12 cellular contexts compared by ENCODE assay signal in the genomic region with DNA sequence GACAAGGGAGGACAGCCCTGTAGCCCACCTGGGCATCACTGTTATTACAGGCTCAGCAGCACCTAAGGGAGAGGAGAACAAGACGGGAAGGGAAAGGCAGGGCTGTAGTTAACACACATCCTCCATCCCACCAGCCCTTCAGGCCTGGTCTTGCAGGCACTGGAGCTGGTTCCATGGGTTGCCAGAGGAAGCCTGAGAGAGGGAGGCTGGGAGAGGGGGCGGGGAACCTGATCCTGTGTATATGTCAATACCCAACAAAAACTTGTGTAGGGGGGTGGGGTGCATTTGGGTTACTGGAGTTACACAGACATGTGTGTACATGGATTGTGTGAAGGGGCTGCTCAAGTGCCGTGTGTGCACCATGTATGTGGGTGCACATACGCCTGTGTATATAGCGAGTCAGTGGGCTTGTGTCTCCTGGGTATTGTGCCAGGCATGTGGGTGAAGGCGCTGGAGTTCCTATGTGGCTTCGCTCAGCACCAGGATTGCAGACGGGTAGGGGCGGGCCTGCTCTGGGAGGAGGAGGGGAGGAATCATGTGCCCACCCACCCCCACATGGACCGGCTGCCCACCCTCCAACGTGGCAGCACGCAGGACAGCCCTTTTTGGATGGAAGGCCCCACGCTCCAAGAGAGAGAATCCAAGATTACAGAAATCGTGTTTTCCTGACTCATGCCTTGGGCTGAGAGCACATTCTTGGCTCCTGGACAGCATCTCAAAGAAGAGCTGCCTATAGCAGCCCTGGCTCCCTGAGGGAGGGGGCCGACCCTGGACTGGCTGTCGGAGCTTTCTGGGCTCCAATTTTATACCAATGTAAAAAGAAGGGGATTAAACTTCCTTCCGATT. TPM values are rescaled to one million over a fixed set of nuclear protein-coding genes. Genes with fewer than 3 reads are reported as not detected.
A peak's percentile ranks its signal among the peaks of the same experiment; 100 is the strongest.
DNase-seq lines count a peak whose midpoint lies in the region; ATAC-seq and TF ChIP-seq lines count a peak whose summit lies in the region.
"Had no signal": no experiment of that assay in that cellular context is flagged by ENCODE, and none has a peak within 500 bp of the region (broad histone marks: within the 10 kb centered on the region; RNA-seq: fewer than 3 reads in every experiment).

No MANE protein-coding gene starts in this region.

- CTCF ChIA-PET in AG04450 (lab: Charles Lee) = interaction anchor here (1.0 to 1.2 kb wide), 2 partner anchors 11 to 26 kb away, joined by 3 to 4 read pairs; no protein-coding TSS in a partner anchor
- CTCF ChIA-PET in SK-N-SH (lab: Yijun Ruan, JAX) = interaction anchor here (1.6 to 5.2 kb wide), 2 partner anchors 11 to 19 kb away, joined by 4 to 41 read pairs; no protein-coding TSS in a partner anchor
- CTCF ChIA-PET in PC-9 (lab: Charles Lee) = no interaction called here

- H3K36me3 ChIP-seq in SK-N-SH (replicated peaks in 1 of 2; ENCODE audit: control insufficient read depth in 1 of 2, insufficient read depth in 2 of 2, low read length in 1 of 2) = no peaks in the 10 kb centered on the region
- no peaks in the 10 kb centered on the region for H3K36me3 ChIP-seq in PC-9 (ENCODE audit: low read depth)

- H3K4me3 Mint-ChIP-seq in osteocyte (ENCODE audit: unreplicated experiment) (peak overlapping the region; percentile 14), T-helper 17 cell (no peak overlapping the region)
- H3K4me3 Mint-ChIP-seq: activated naive CD8-positive, alpha-beta T cell treated with anti-CD3 and anti-CD28 coated beads for 36 hours; naive B cell had no signal

- WGBS in SK-N-SH (ENCODE audit: low lambda C conversion rate) = 52% methylated on average over 12 of the region's 17 CpGs

- H3K4me2 ChIP-seq in SK-N-SH = peak overlapping the region; percentile 36; the same call in 1 of the 2 replicates
- H3K4me2 ChIP-seq in PC-9 = no peak overlapping the region

- H3K27me3 ChIP-seq in AG04450 (ENCODE audit: control insufficient read depth, insufficient read depth, low read length) = no peaks in the 10 kb centered on the region
- no peaks in the 10 kb centered on the region for H3K27me3 ChIP-seq in SK-N-SH (ENCODE audit: insufficient read depth)
- no peaks in the 10 kb centered on the region for H3K27me3 ChIP-seq in PC-9 (ENCODE audit: insufficient read depth, low read depth)

- H3K79me2 ChIP-seq in SK-N-SH (ENCODE audit: insufficient read depth) = peaks cover 8% of the 10 kb centered on the region
- H3K79me2 ChIP-seq in PC-9 (ENCODE audit: low read depth) = peaks cover 11% of the 10 kb centered on the region

- peak overlapping the region; percentile 50; the same call in 1 of the 2 replicates for H2AFZ ChIP-seq in SK-N-SH (ENCODE audit: low read depth)
- H2AFZ ChIP-seq in PC-9 = no peak overlapping the region

- ATAC-seq in T-helper 17 cell = no peak

- no TSS peak for BruUV-seq in PC-9 (replicated peaks; lab: Mats Ljungman, UMichigan)

- H3K4me1 Mint-ChIP-seq in osteocyte (ENCODE audit: unreplicated experiment) (peaks cover 65% of the 10 kb centered on the region), T-helper 17 cell (peaks cover 13% of the 10 kb centered on the region)

- intact Hi-C loops in PC-9 (cut with micrococcal nuclease; ENCODE audit: unreplicated experiment) = no loop called here

- peak; percentile 86 for DNase-seq in AG04450 (ENCODE audit: low read depth, low spot score)
- no peak for DNase-seq in SK-N-SH
- peak; percentile 92 for DNase-seq in fibroblast of mammary gland (ENCODE audit: low read depth)
- no peak for DNase-seq in osteocyte (ENCODE audit: extremely low spot score, unreplicated experiment)
- DNase-seq in PC-9 = no peak
- DNase-seq in T-helper 17 cell = no peak
- no peak for DNase-seq in LoVo (ENCODE audit: low spot score)
- no peak for DNase-seq in COR-L47 (lab: John Stamatoyannopoulos, UW)
- DNase-seq: activated naive CD8-positive, alpha-beta T cell treated with anti-CD3 and anti-CD28 coated beads for 36 hours; CD4-positive, CD25-positive, alpha-beta regulatory T cell; naive B cell; stimulated activated naive CD4-positive, alpha-beta T cell treated with Interleukin-2 at 50 U/mL for 16 hours had no signal

- H3K27ac Mint-ChIP-seq in osteocyte (ENCODE audit: unreplicated experiment) (peak overlapping the region; percentile 98), T-helper 17 cell (no peak overlapping the region)
- H3K27ac Mint-ChIP-seq: activated naive CD8-positive, alpha-beta T cell treated with anti-CD3 and anti-CD28 coated beads for 36 hours; CD4-positive, CD25-positive, alpha-beta regulatory T cell; naive B cell had no signal

- TF ChIP-seq CTCF in AG04450 (IDR thresholded peaks at IDR 0.05; ENCODE audit: low read depth, low read length) (no peak), SK-N-SH (IDR thresholded peaks at IDR 0.05) (no peak), fibroblast of mammary gland (conservative IDR thresholded peaks at IDR 0.05; ENCODE audit: control insufficient read depth, insufficient read depth, low read depth, low read length) (no peak), osteocyte (IDR thresholded peaks at IDR 0.05) (no peak), PC-9 (conservative IDR thresholded peaks at IDR 0.05) (no peak)

- H3K4me3 ChIP-seq in AG04450 (ENCODE audit: low read depth, low read length) (peak overlapping the region; percentile 49; the same call in 1 of the 2 replicates), SK-N-SH (ENCODE audit: low read depth in 2 of 2, low read length in 1 of 2) (no peak overlapping the region), fibroblast of mammary gland (ENCODE audit: control insufficient read depth, low read depth, low read length) (peak overlapping the region; percentile 17), PC-9 (no peak overlapping the region)

- POLR2A ChIA-PET in AG04450 (lab: Yijun Ruan, JAX) (interaction anchor here (1.6 to 5.8 kb wide), 2 partner anchors 10 to 17 kb away, joined by 11 to 85 read pairs; no protein-coding TSS in a partner anchor), SK-N-SH (lab: Yijun Ruan, JAX) (no interaction called here), PC-9 (lab: Charles Lee; ENCODE audit: unreplicated experiment) (no interaction called here)

- H3K36me3 Mint-ChIP-seq in osteocyte (ENCODE audit: unreplicated experiment) = no peaks in the 10 kb centered on the region
- no peaks in the 10 kb centered on the region for H3K36me3 Mint-ChIP-seq in T-helper 17 cell (ENCODE audit: low read depth)
- H3K36me3 Mint-ChIP-seq: activated naive CD8-positive, alpha-beta T cell treated with anti-CD3 and anti-CD28 coated beads for 36 hours; CD4-positive, CD25-positive, alpha-beta regulatory T cell; naive B cell had no signal

- H3K9me3 ChIP-seq in AG04450 (ENCODE audit: control insufficient read depth, insufficient read depth, low read length) = no peaks in the 10 kb centered on the region; the same call in 1 of the 2 replicates
- no peaks in the 10 kb centered on the region for H3K9me3 ChIP-seq in SK-N-SH
- H3K9me3 ChIP-seq in PC-9 (ENCODE audit: insufficient read depth, low read depth) = no peaks in the 10 kb centered on the region
- no peaks in the 10 kb centered on the region for H3K9me3 ChIP-seq in T-helper 17 cell (ENCODE audit: control insufficient read depth, low read length, poor library complexity, severe bottlenecking)

- no peak for TF ChIP-seq RAD21 in SK-N-SH (IDR thresholded peaks at IDR 0.05; ENCODE audit: low read length)

- H3K27ac ChIP-seq in AG04450 (ENCODE audit: low read depth, low read length) (peak overlapping the region; percentile 91), SK-N-SH (ENCODE audit: low read depth in 2 of 2, low read length in 1 of 2) (peak overlapping the region; percentile 72 to 91), PC-9 (no peak overlapping the region)

- TF ChIP-seq EP300 in SK-N-SH (IDR thresholded peaks at IDR 0.05; ENCODE audit: borderline replicate concordance in 1 of 2, low read depth in 1 of 2, low read length in 1 of 2) = no peak

- peaks cover 16% of the 10 kb centered on the region for H3F3A ChIP-seq in SK-N-SH (replicated peaks; ENCODE audit: insufficient read depth)
- H3F3A ChIP-seq in PC-9 (ENCODE audit: insufficient read depth, low read depth) = peaks cover 17% of the 10 kb centered on the region; the same call in 1 of the 2 replicates

- H3K9me2 ChIP-seq in SK-N-SH = no peaks in the 10 kb centered on the region
- H3K9me2 ChIP-seq in PC-9 (ENCODE audit: insufficient read depth) = no peaks in the 10 kb centered on the region

- H4K20me1 ChIP-seq in SK-N-SH (ENCODE audit: insufficient read depth) = no peaks in the 10 kb centered on the region
- no peaks in the 10 kb centered on the region for H4K20me1 ChIP-seq in PC-9 (ENCODE audit: insufficient read depth)

- H3K9me3 Mint-ChIP-seq in osteocyte (ENCODE audit: unreplicated experiment) = no peaks in the 10 kb centered on the region
- H3K9me3 Mint-ChIP-seq: activated naive CD8-positive, alpha-beta T cell treated with anti-CD3 and anti-CD28 coated beads for 36 hours; CD4-positive, CD25-positive, alpha-beta regulatory T cell; naive B cell had no signal

- H3K4me1 ChIP-seq in SK-N-SH (ENCODE audit: control insufficient read depth in 1 of 2, insufficient read depth in 2 of 2, low read depth in 1 of 2, low read length in 1 of 2) (peaks cover 40 to 63% of the 10 kb centered on the region in 2 experiments), PC-9 (replicated peaks; ENCODE audit: insufficient read depth) (peaks cover 23% of the 10 kb centered on the region)

- H3K9ac ChIP-seq in SK-N-SH = no peak overlapping the region; the same call in 1 of the 2 replicates

- no peaks in the 10 kb centered on the region for H3K27me3 Mint-ChIP-seq in osteocyte (ENCODE audit: unreplicated experiment)
- H3K27me3 Mint-ChIP-seq in T-helper 17 cell = peaks cover 13% of the 10 kb centered on the region
- H3K27me3 Mint-ChIP-seq: activated naive CD8-positive, alpha-beta T cell treated with anti-CD3 and anti-CD28 coated beads for 36 hours had no signal

TF ChIP-seq in SK-N-SH, 30 proteins besides CTCF, POLR2A, EP300 and RAD21 (continues in another document):
- TF ChIP-seq TCF12 (IDR thresholded peaks at IDR 0.05) (peak; percentile 68; the same call in 1 of the 2 replicates), NFIC (IDR thresholded peaks at IDR 0.05; ENCODE audit: borderline replicate concordance) (peak; percentile 86), GATA2 (CRISPR knock-in tag; IDR thresholded peaks at IDR 0.05) (no peak), FOXM1 (IDR thresholded peaks at IDR 0.05; ENCODE audit: low read depth) (no peak)

RNA-seq across cellular contexts. Expression of a gene that starts 4.2 kb away (rescaled TPM):
- 881 and 1,147 TPM in 2 replicates for polyA plus RNA-seq in AG04450 (2011; rRNA removed)
- 437 and 536 TPM in 2 replicates for polyA minus RNA-seq in AG04450 (2011; rRNA and poly(A)+ RNA removed)
- 221 and 293 TPM in 2 replicates for polyA plus RNA-seq in SK-N-SH (2012; rRNA removed)
- polyA plus RNA-seq in SK-N-SH (2012; cell fraction: cytosol; rRNA removed) = 145 and 210 TPM in 2 replicates
- 282 and 307 TPM in 2 replicates for polyA plus RNA-seq in SK-N-SH (2012; cell fraction: nucleus; rRNA removed)
- total RNA-seq in osteocyte = 484 and 511 TPM in 2 replicates
- 152 and 180 TPM in 2 replicates for total RNA-seq in PC-9 (2021)
- total RNA-seq in T-helper 17 cell = 1 to 10 TPM; 3.5 to 3.6 TPM

RNA-seq across cellular contexts. Expression of a gene that starts 32.1 kb away (rescaled TPM):
- polyA plus RNA-seq in AG04450 (2011; rRNA removed) (1.4 and 1.9 TPM in 2 replicates), SK-N-SH (2012; rRNA removed) (1.6 and 2.2 TPM in 2 replicates)
- polyA minus RNA-seq in AG04450 (2011; rRNA and poly(A)+ RNA removed) = 3.3 and 4.4 TPM in 2 replicates
- polyA plus RNA-seq in SK-N-SH (2012; cell fraction: cytosol; rRNA removed) = 0.55 and 0.97 TPM in 2 replicates
- 5.5 and 7.6 TPM in 2 replicates for polyA plus RNA-seq in SK-N-SH (2012; cell fraction: nucleus; rRNA removed)
- total RNA-seq in osteocyte (3.1 and 4.0 TPM in 2 replicates), PC-9 (2021) (7.9 and 9.9 TPM in 2 replicates), T-helper 17 cell (100 to 1,000 TPM in 1 of 2 donors, 10 to 100 TPM in 1; 77.3 to 108 TPM)

Comparison
In these comparisons a context has a peak if more than half of its experiments do, and no peak if none do; other contexts are left out.
1. DNase-seq: peak in AG04450 (single experiment) and fibroblast of mammary gland (single experiment); none in SK-N-SH (single experiment), osteocyte (single experiment), PC-9 (0 of 2), T-helper 17 cell (0 of 3), LoVo (single experiment) and COR-L47 (single experiment).
2. H3K4me3 ChIP-seq: peak in AG04450 (single experiment) and fibroblast of mammary gland (single experiment); none in SK-N-SH (0 of 2) and PC-9 (single experiment).
3. RNA of a gene that starts 4.2 kb away (total RNA-seq): 484 to 511 TPM in osteocyte and 152 to 180 TPM in PC-9; 3.5 to 3.6 TPM in T-helper 17 cell; every median in the first group is over 10 times any median in the second.